In the genomic region with DNA sequence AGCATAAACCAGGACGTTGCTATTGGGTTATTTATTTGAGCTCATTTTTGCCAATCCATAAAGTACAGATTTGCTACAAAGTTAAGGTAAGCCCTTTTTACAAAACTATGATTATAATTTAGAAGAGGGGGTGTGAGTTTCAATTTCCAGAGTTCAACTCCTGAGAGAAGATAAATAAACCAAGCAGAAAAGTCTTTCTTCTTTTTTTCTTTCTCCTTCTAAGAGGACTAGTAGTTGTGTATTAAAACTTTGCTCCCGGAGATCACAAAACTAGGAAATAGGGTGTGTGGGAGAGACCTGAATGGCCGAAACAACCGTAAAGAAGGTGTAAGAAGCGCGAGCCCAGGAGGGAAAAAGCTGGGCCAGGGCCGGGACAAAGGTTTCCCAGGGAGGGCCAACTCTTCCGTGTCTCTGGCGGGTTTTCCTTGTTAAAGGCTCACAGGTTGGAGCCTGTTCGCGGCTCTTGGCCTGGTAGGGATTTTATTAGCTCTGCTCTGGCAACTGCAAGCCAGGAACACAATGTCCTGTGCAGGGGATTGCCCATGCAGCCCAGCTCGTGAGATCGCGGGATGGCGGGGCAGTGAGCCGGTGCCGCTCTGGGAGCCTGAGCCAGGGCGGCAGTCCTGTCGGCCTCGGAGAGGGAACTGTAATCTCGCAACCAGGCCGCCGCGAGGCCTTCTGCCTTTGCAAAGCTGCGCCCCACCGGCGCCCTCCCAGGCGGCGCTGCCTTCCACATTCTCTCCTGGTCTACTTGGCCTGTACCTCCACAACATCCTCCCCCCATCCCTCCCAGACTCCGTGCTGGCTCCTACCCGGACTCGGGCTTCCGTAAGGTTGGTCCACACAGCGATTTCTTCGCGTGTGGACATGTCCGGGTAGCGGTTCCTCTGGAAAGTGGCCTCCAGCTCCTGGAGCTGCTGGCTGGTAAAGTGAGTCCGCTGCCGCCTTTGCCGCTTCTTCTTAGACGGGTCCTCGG, we compare ENCODE assay signal across 11 cellular contexts. TPM values are rescaled to one million over a fixed set of nuclear protein-coding genes. Genes with fewer than 3 reads are reported as not detected.
DNase-seq lines count a peak whose midpoint lies in the region; FAIRE-seq and TF ChIP-seq lines count a peak whose summit lies in the region.
"Had no signal": no experiment of that assay in that cellular context is flagged by ENCODE, and none has a peak within 500 bp of the region (broad histone marks: within the 10 kb centered on the region; RNA-seq: fewer than 3 reads in every experiment).

No MANE protein-coding gene starts in this region.

- no peak for TF ChIP-seq CTCF in astrocyte (IDR thresholded peaks at IDR 0.05; ENCODE audit: insufficient read depth, low read depth, low read length)
- no peak for TF ChIP-seq CTCF in transverse colon (IDR thresholded peaks at IDR 0.05)

- intact Hi-C loops in transverse colon (cut with DNase I; ENCODE audit: low total_unique reads): no loop called here

- peaks cover 11% of the 10 kb centered on the region for H3K36me3 Mint-ChIP-seq in activated naive CD4-positive, alpha-beta T cell treated with anti-CD3 and anti-CD28 coated beads, Interleukin-2, amount 10 ng/mL, durations not matched to agents 7 days and 5 days
- H3K36me3 Mint-ChIP-seq in astrocyte (ENCODE audit: low read depth, unreplicated experiment): peaks cover 20% of the 10 kb centered on the region

- H3K36me3 ChIP-seq in astrocyte (ENCODE audit: insufficient read depth, low read length) (no peaks in the 10 kb centered on the region), transverse colon (no peaks in the 10 kb centered on the region)

- H2AFZ ChIP-seq in astrocyte (ENCODE audit: low read depth, low read length): peak overlapping the region; percentile 49

- H3K9me3 Mint-ChIP-seq in activated naive CD4-positive, alpha-beta T cell treated with anti-CD3 and anti-CD28 coated beads, Interleukin-2, amount 10 ng/mL, durations not matched to agents 7 days and 5 days: peaks cover 3% of the 10 kb centered on the region
- peaks cover 50% of the 10 kb centered on the region for H3K9me3 Mint-ChIP-seq in astrocyte (ENCODE audit: unreplicated experiment)

- H3K27me3 Mint-ChIP-seq in activated naive CD4-positive, alpha-beta T cell treated with anti-CD3 and anti-CD28 coated beads, Interleukin-2, amount 10 ng/mL, durations not matched to agents 7 days and 5 days: peaks cover 97% of the 10 kb centered on the region
- H3K27me3 Mint-ChIP-seq in astrocyte (ENCODE audit: low read depth, unreplicated experiment): peaks cover 85% of the 10 kb centered on the region

- H3K27ac Mint-ChIP-seq in activated naive CD4-positive, alpha-beta T cell treated with anti-CD3 and anti-CD28 coated beads, Interleukin-2, amount 10 ng/mL, durations not matched to agents 7 days and 5 days: peak overlapping the region; percentile 67
- peak overlapping the region; percentile 97 for H3K27ac Mint-ChIP-seq in astrocyte (ENCODE audit: unreplicated experiment)

- in situ Hi-C loops in transverse colon (cut with MboI; ENCODE audit: low pct_ligation_motif_present in 1 of 4, low pct_unique_long_range_greater_than_20kb in 1 of 4, low sequenced_read_pairs in 3 of 4): no loop called here

- H3K9ac ChIP-seq in astrocyte (ENCODE audit: low read length): no peak overlapping the region

- TF ChIP-seq POLR2A in transverse colon (IDR thresholded peaks at IDR 0.05): peak; percentile 15

- H3K27ac ChIP-seq in astrocyte (ENCODE audit: low read depth, low read length) (no peak overlapping the region), transverse colon (peak overlapping the region in 1 of 4 donors; percentile 28)

- H3K27me3 ChIP-seq in astrocyte (ENCODE audit: insufficient read depth, low read length) (peaks cover 100% of the 10 kb centered on the region), transverse colon (peaks cover 100% of the 10 kb centered on the region)

- FAIRE-seq in astrocyte (lab: Jason Lieb, UNC): no peak

- peak overlapping the region; percentile 3 for H3K4me3 Mint-ChIP-seq in activated naive CD4-positive, alpha-beta T cell treated with anti-CD3 and anti-CD28 coated beads, Interleukin-2, amount 10 ng/mL, durations not matched to agents 7 days and 5 days
- peak overlapping the region; percentile 57 for H3K4me3 Mint-ChIP-seq in astrocyte (ENCODE audit: unreplicated experiment)

- TF ChIP-seq EP300 in transverse colon (IDR thresholded peaks at IDR 0.05; ENCODE audit: low read depth): no peak

- no peak overlapping the region for H3K4me3 ChIP-seq in astrocyte (ENCODE audit: insufficient read depth, low read depth, low read length)
- H3K4me3 ChIP-seq in transverse colon: peak overlapping the region in 2 of 4 donors; percentile 13 to 53

- H3K4me1 ChIP-seq in astrocyte (ENCODE audit: insufficient read depth, low read length) (peaks cover 14% of the 10 kb centered on the region), transverse colon (peaks cover 6 to 54% (median 32%) of the 10 kb centered on the region in 4 donors)

- no peaks in the 10 kb centered on the region for H3K79me2 ChIP-seq in astrocyte (ENCODE audit: insufficient read depth, low read length)

- 29 to 51% methylated on average over 14 to 43 of the region's 43 CpGs for WGBS in transverse colon (ENCODE audit: low coverage in 1 of 2), 2 donors

- CTCF ChIA-PET in activated naive CD4-positive, alpha-beta T cell treated with anti-CD3 and anti-CD28 coated beads, Interleukin-2, amount 10 ng/mL, durations not matched to agents 7 days and 5 days (lab: Charles Lee): no interaction called here

- peaks cover 18% of the 10 kb centered on the region for H3K4me1 Mint-ChIP-seq in activated naive CD4-positive, alpha-beta T cell treated with anti-CD3 and anti-CD28 coated beads, Interleukin-2, amount 10 ng/mL, durations not matched to agents 7 days and 5 days
- H3K4me1 Mint-ChIP-seq in astrocyte (ENCODE audit: low read depth, unreplicated experiment): peaks cover 2% of the 10 kb centered on the region

- H4K20me1 ChIP-seq in astrocyte (ENCODE audit: insufficient read depth, low read length): peaks cover 11% of the 10 kb centered on the region

- H3K4me2 ChIP-seq in astrocyte (ENCODE audit: low read length): peak overlapping the region; percentile 82

- H3K9me3 ChIP-seq in astrocyte (ENCODE audit: insufficient read depth, low read depth, low read length) (peaks cover 18% of the 10 kb centered on the region), transverse colon (no peaks in the 10 kb centered on the region)

- DNase-seq in activated naive CD4-positive, alpha-beta T cell treated with anti-CD3 and anti-CD28 coated beads, Interleukin-2, amount 10 ng/mL, durations not matched to agents 7 days and 5 days: no peak
- no peak for DNase-seq in activated naive CD4-positive, alpha-beta T cell treated with Interleukin-2 at 50 U/mL for 16 hours
- peak; percentile 11 for DNase-seq in astrocyte (ENCODE audit: low read depth)
- peak; percentile 59 for DNase-seq in kidney tubule cell (ENCODE audit: low spot score)
- DNase-seq in transverse colon: peak; percentile 51
- no peak for DNase-seq in NCI-H2081 treated with DMSO at 0.1 percent for 48 hours (lab: John Stamatoyannopoulos, UW)
- no peak for DNase-seq in central memory CD4-positive, alpha-beta T cell
- no peak for DNase-seq in AG08395 (ENCODE audit: low spot score)
- DNase-seq: DND-41; effector CD8-positive, alpha-beta T cell; NCI-H1694 had no signal

RNA-seq across cellular contexts. Expression of a gene that starts 2.2 kb away (rescaled TPM):
- total RNA-seq in astrocyte: 3.8 and 4.2 TPM in 2 replicates
- total RNA-seq in transverse colon: 10 to 100 TPM; 15.0 to 34.4 (median 24.5) TPM

Comparison
In these comparisons a context has a peak if more than half of its experiments do, and no peak if none do; other contexts are left out.
1. DNase-seq: peak in astrocyte (single experiment), kidney tubule cell (single experiment) and transverse colon (single experiment); none in activated naive CD4-positive, alpha-beta T cell treated with anti-CD3 and anti-CD28 coated beads, Interleukin-2, amount 10 ng/mL, durations not matched to agents 7 days and 5 days (single experiment), activated naive CD4-positive, alpha-beta T cell treated with Interleukin-2 at 50 U/mL for 16 hours (single experiment), NCI-H2081 treated with DMSO at 0.1 percent for 48 hours (single experiment), central memory CD4-positive, alpha-beta T cell (single experiment) and AG08395 (single experiment).